In genomic region chr5:137630216-137630971, GRCh38 we compare ENCODE assay signal across 10 cellular contexts.
DNase-seq lines count a peak whose midpoint lies in the region; ATAC-seq and TF ChIP-seq lines count a peak whose summit lies in the region.
"Had no signal": no experiment of that assay in that cellular context is flagged by ENCODE, and none has a peak within 500 bp of the region (broad histone marks: within the 10 kb centered on the region; RNA-seq: fewer than 3 reads in every experiment).

No MANE protein-coding gene starts in this region.

- H3K4me3 ChIP-seq in Panc1 (ENCODE audit: low read depth in 2 of 2, low read length in 2 of 2), result no peak overlapping the region
- no peak overlapping the region for H3K4me3 ChIP-seq in testis
- H3K4me3 ChIP-seq: mucosa of descending colon had no signal

- H3K27ac ChIP-seq in Panc1 (ENCODE audit: low read length) (no peak overlapping the region), layer of hippocampus (ENCODE audit: low read depth, low read length) (peak overlapping the region; percentile 22), testis (peak overlapping the region; percentile 62 to 78)

- no peaks in the 10 kb centered on the region for H3K9me3 ChIP-seq in Panc1 (ENCODE audit: control insufficient read depth, insufficient read depth, low read depth, low read length)
- no peaks in the 10 kb centered on the region for H3K9me3 ChIP-seq in testis
- H3K9me3 ChIP-seq: mucosa of descending colon had no signal

- no TSS peak for BruUV-seq in Panc1 (replicated peaks; lab: Mats Ljungman, UMichigan)

- in situ Hi-C loops in Panc1 (cut with HindIII; ENCODE audit: low pct_unique_long_range_greater_than_20kb, low sequenced_read_pairs), result no loop called here

- intact Hi-C loops in Panc1 (cut with micrococcal nuclease; ENCODE audit: unreplicated experiment) (no loop called here), testis (cut with DNase I; ENCODE audit: low total_unique reads) (loop anchor here (10.0 kb wide), 1 partner anchor 104 kb away; the partner anchor contains the start of gene KLHL3)

- H3K27me3 ChIP-seq in Panc1 (ENCODE audit: control insufficient read depth, insufficient read depth, low read length) (no peaks in the 10 kb centered on the region), layer of hippocampus (ENCODE audit: control insufficient read depth, insufficient read depth, low read length) (no peaks in the 10 kb centered on the region), testis (no peaks in the 10 kb centered on the region)

- POLR2A ChIA-PET in Panc1 (lab: Charles Lee), result no interaction called here

- TF ChIP-seq CTCF in Panc1 (IDR thresholded peaks at IDR 0.05), result no peak
- TF ChIP-seq CTCF in testis (IDR thresholded peaks at IDR 0.05), result no peak

- H3K36me3 ChIP-seq in Panc1 (ENCODE audit: control insufficient read depth, insufficient read depth, low read length), result no peaks in the 10 kb centered on the region
- no peaks in the 10 kb centered on the region for H3K36me3 ChIP-seq in testis (ENCODE audit: low read depth, missing control alignments)

- CTCF ChIA-PET in Panc1 (lab: Charles Lee), result interaction anchor here (0.7 to 2.5 kb wide), 5 partner anchors 10 to 149 kb away, joined by 3 to 27 read pairs (median 6); no protein-coding TSS in a partner anchor

- ATAC-seq in Panc1 (peak; percentile 58), esophagus mucosa (peak; percentile 49), GM21619 (IDR thresholded peaks at IDR 0.05; ENCODE audit: unreplicated experiment) (no peak)

- H3K4me1 ChIP-seq in Panc1 (ENCODE audit: control insufficient read depth, insufficient read depth, low read length), result no peaks in the 10 kb centered on the region; the same call in 1 of the 2 replicates
- H3K4me1 ChIP-seq in testis, result peaks cover 17% of the 10 kb centered on the region

- 58 to 71% methylated on average over 10 of the region's 10 CpGs for WGBS in testis, 2 donors

- TF ChIP-seq POLR2A in testis (IDR thresholded peaks at IDR 0.05), result no peak

- DNase-seq in Panc1 (ENCODE audit: low read depth, low spot score) (no peak), testis (no peak), SHP77 (lab: John Stamatoyannopoulos, UW) (no peak), NCI-H1436 treated with DMSO at 0.1 percent for 48 hours (lab: John Stamatoyannopoulos, UW) (no peak), NCI-H748 treated with DMSO at 0.1 percent for 48 hours (lab: John Stamatoyannopoulos, UW) (no peak)
- DNase-seq: NCI-H2081 treated with DMSO at 0.1 percent for 48 hours had no signal
